Comparison of ENCODE assay signal across 9 cellular contexts in genomic region chr22:40043793-40044101, GRCh38. TPM values are rescaled to one million over a fixed set of nuclear protein-coding genes. Genes with fewer than 3 reads are reported as not detected.
DNase-seq lines count a peak whose midpoint lies in the region; ATAC-seq and TF ChIP-seq lines count a peak whose summit lies in the region.
"Had no signal": no experiment of that assay in that cellular context is flagged by ENCODE, and none has a peak within 500 bp of the region (broad histone marks: within the 10 kb centered on the region; RNA-seq: fewer than 3 reads in every experiment).

No MANE protein-coding gene starts in this region.

- no peaks in the 10 kb centered on the region for H3K9me3 ChIP-seq in left ventricle myocardium inferior (replicated peaks)
- H3K9me3 ChIP-seq in breast epithelium, result no peaks in the 10 kb centered on the region
- H3K9me3 ChIP-seq in mononuclear cell (ENCODE audit: low read depth, low read length), result no peaks in the 10 kb centered on the region
- no peaks in the 10 kb centered on the region for H3K9me3 ChIP-seq in vagina

- intact Hi-C loops in left ventricle myocardium inferior (cut with micrococcal nuclease), result no loop called here
- intact Hi-C loops in left ventricle myocardium superior (cut with micrococcal nuclease), result no loop called here
- intact Hi-C loops in breast epithelium (cut with DNase I; ENCODE audit: low total_unique reads), result no loop called here
- intact Hi-C loops in vagina (cut with DNase I), result loop anchor here (5.0 to 10.0 kb wide), 2 partner anchors 131 to 304 kb away; partner anchors contain the start of genes ADSL and TNRC6B

- H3K27ac ChIP-seq in left ventricle myocardium inferior (replicated peaks) (peak overlapping the region; percentile 95), breast epithelium (peak overlapping the region; percentile 93 to 96), vagina (peak overlapping the region; percentile 88)

- H3K36me3 ChIP-seq in left ventricle myocardium inferior (no peaks in the 10 kb centered on the region), breast epithelium (no peaks in the 10 kb centered on the region), vagina (no peaks in the 10 kb centered on the region)

- TF ChIP-seq POLR2A in breast epithelium (IDR thresholded peaks at IDR 0.05), result no peak
- TF ChIP-seq POLR2A in vagina (IDR thresholded peaks at IDR 0.05), result no peak

- TF ChIP-seq CTCF in left ventricle myocardium inferior (IDR thresholded peaks at IDR 0.05; ENCODE audit: borderline replicate concordance) (no peak), breast epithelium (IDR thresholded peaks at IDR 0.05) (no peak), vagina (IDR thresholded peaks at IDR 0.05) (no peak)

- H3K4me3 ChIP-seq in left ventricle myocardium inferior (peak overlapping the region; percentile 72), breast epithelium (peak overlapping the region; percentile 76 to 95 (median 80)), mononuclear cell (ENCODE audit: low read length) (peak overlapping the region; percentile 82), vagina (peak overlapping the region; percentile 75 to 76)

- ATAC-seq in left ventricle myocardium superior, result no peak

- DNase-seq in left ventricle myocardium inferior, result no peak
- no peak for DNase-seq in left ventricle myocardium superior
- peak in 1 of 2 donors; percentile 37 for DNase-seq in breast epithelium (ENCODE audit: low spot score in 2 of 2)
- no peak for DNase-seq in vagina (ENCODE audit: extremely low spot score in 2 of 2)
- no peak for DNase-seq in NCI-H524 treated with DMSO at 0.1 percent for 48 hours (lab: John Stamatoyannopoulos, UW)
- DNase-seq in stimulated activated CD4-positive, alpha-beta T cell treated with anti-CD3 and anti-CD28 coated beads, Interleukin-1b, Interleukin-23, amount 100 ng/mL, for 48 hours, result no peak
- no peak for DNase-seq in GOT3 (lab: John Stamatoyannopoulos, UW)

- H3K4me1 ChIP-seq in left ventricle myocardium inferior (peaks cover 57% of the 10 kb centered on the region), breast epithelium (peaks cover 3 to 27% of the 10 kb centered on the region in 2 donors), mononuclear cell (ENCODE audit: insufficient read depth, low read length) (peaks cover 52% of the 10 kb centered on the region), vagina (peaks cover 70% of the 10 kb centered on the region)

- H3K27me3 ChIP-seq in left ventricle myocardium inferior (ENCODE audit: low read depth), result peaks cover 12% of the 10 kb centered on the region
- H3K27me3 ChIP-seq in breast epithelium, result no peaks in the 10 kb centered on the region
- H3K27me3 ChIP-seq in mononuclear cell (ENCODE audit: insufficient read depth, low read length), result no peaks in the 10 kb centered on the region
- no peaks in the 10 kb centered on the region for H3K27me3 ChIP-seq in vagina

RNA-seq across cellular contexts. Expression of gene FAM83F, which starts 49.0 kb away (rescaled TPM):
- total RNA-seq in left ventricle myocardium inferior, result 4.4 TPM
- 5.2 TPM for total RNA-seq in left ventricle myocardium superior
- total RNA-seq in breast epithelium, result 10 to 100 TPM in 1 of 3 donors, 1 to 10 TPM in 2; 4.5 to 15.5 (median 7.5) TPM
- 2.7 TPM for total RNA-seq in mononuclear cell
- 12.8 TPM for total RNA-seq in vagina
- total RNA-seq: M059J had no signal
